Comparison of ENCODE assay signal across 31 cellular contexts in the genomic region with DNA sequence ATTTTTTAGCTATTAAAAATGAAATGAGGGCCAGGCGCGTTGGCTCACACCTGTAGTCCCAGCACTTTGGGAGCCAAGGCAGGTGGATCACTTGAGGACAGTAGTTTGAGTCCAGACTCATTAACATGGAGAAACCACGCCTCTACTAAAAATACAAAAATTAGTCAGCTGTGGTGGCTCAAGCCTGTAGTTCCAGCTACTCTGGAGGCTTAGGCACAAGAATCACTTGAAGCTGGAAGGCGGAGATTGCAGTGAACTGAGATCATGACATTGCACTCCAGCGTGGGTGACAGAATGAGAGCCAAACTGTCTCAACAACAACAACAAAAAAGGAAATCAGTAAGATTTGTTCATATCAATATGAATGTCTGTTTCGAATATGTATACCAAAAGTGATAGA.
"Had no signal": no experiment of that assay in that cellular context is flagged by ENCODE, and none has a peak within 500 bp of the region (broad histone marks: within the 10 kb centered on the region; RNA-seq: fewer than 3 reads in every experiment).

No MANE protein-coding gene starts in this region.

- H3K27me3 ChIP-seq: brain microvascular endothelial cell, dorsolateral prefrontal cortex, esophagus squamous epithelium had no signal

- DNase-seq: activated CD4-positive, alpha-beta memory T cell treated with anti-CD3 and anti-CD28 coated beads, Interleukin-2, amount 10 ng/mL, durations not matched to agents 7 days and 5 days; activated CD4-positive, alpha-beta T cell treated with anti-CD3 and anti-CD28 coated beads for 1 hour; activated CD4-positive, alpha-beta T cell treated with anti-CD3 and anti-CD28 coated beads for 4 hours; activated CD4-positive, alpha-beta T cell treated with anti-CD3 and anti-CD28 coated beads, Interleukin-2, amount 10 ng/mL, durations not matched to agents 7 days and 5 days; activated CD4-positive, alpha-beta T cell treated with anti-CD3 and anti-CD28 coated beads, Interleukin-2, amount 50 U/mL, for 4 hours; activated CD8-positive, alpha-beta memory T cell treated with anti-CD3 and anti-CD28 coated beads, Interleukin-2, amount 50 U/mL, for 48 hours; activated effector memory CD4-positive, alpha-beta T cell treated with Interleukin-2 at 50 U/mL for 16 hours; activated gamma-delta T cell treated with Interleukin-2 at 50 U/mL for 16 hours; activated naive CD4-positive, alpha-beta T cell treated with anti-CD3 and anti-CD28 coated beads, Interleukin-2, amount 50 U/mL, for 16 hours; activated naive CD4-positive, alpha-beta T cell treated with Interleukin-2 at 50 U/mL for 16 hours; activated T-cell treated with anti-CD3 and anti-CD28 coated beads, Interleukin-2, amount 50 U/mL, for 4 hours; amniotic stem cell; anterior cingulate cortex; brain microvascular endothelial cell; dorsolateral prefrontal cortex; effector memory CD4-positive, alpha-beta T cell; endodermal cell; erythroblast; esophagus squamous epithelium; foreskin fibroblast; head of caudate nucleus; T-helper 1 cell; T-helper 17 cell; T1000 had no signal

- H3K36me3 ChIP-seq: brain microvascular endothelial cell, esophagus squamous epithelium had no signal

- H3K27ac ChIP-seq: brain microvascular endothelial cell, coronary artery, dorsolateral prefrontal cortex, esophagus squamous epithelium, VCaP had no signal

- H3K4me3 ChIP-seq: coronary artery, dorsolateral prefrontal cortex, esophagus squamous epithelium had no signal

- FAIRE-seq: astrocyte, bronchial epithelial cell, frontal cortex had no signal

- ATAC-seq: activated T-cell treated with anti-CD3 and anti-CD28 coated beads, Interleukin-2, amount 50 U/mL, for 4 hours; activated T-helper 17 cell treated with anti-CD3 and anti-CD28 coated beads, Interleukin-2, amount 50 U/mL, for 72 hours; T-helper 17 cell; WTC11 had no signal

- H3K9me3 ChIP-seq: esophagus squamous epithelium had no signal
